1 cellular context compared by ENCODE assay signal in genomic region chr12:100199023-100199346, GRCh38.
TF ChIP-seq lines count a peak whose summit lies in the region.

No MANE protein-coding gene starts in this region.

TF ChIP-seq in K562, 482 proteins besides CTCF, POLR2A, EP300 and RAD21 (continued from another document):
- TF ChIP-seq SOX6 (IDR thresholded peaks at IDR 0.05): no peak
TF ChIP-seq in K562: peak in this region for 2.
